12 cellular contexts compared by ENCODE assay signal in the genomic region with DNA sequence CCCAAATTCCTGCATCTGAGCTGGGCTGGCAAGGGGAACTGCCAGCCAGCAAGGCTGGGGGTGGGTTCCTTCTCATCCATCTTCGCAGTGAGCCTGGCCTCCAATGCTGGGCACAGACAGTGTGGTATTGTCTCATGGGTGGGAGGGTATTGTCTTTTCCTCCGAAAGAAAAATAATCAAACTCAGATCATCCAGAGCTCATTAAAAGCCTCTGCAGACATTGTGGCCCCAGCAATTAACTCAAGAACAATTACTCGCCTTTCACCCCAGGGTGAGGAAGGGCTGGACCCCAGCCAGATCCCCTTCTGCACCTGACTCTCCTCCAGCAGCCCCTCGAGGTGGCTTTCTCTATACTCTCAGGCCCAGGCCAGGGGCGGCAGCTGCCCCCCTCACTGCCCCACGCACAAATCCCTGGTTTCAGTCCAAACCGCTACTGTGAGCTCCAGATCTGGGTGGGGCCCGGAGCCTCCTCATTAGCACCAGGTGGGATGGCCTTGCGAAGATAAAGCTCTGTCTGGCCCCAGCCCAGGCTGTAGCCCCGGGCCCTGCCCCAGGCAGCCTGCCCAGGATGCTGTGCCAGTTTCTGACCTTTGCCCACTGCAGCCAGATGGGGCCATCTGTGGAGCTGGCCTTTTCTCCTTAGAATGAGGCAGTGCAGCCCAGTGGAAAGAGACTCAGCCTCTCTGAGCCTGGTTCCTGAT. TPM values are rescaled to one million over a fixed set of nuclear protein-coding genes. Genes with fewer than 3 reads are reported as not detected.
DNase-seq lines count a peak whose midpoint lies in the region; ATAC-seq and TF ChIP-seq lines count a peak whose summit lies in the region.
"Had no signal": no experiment of that assay in that cellular context is flagged by ENCODE, and none has a peak within 500 bp of the region (broad histone marks: within the 10 kb centered on the region; RNA-seq: fewer than 3 reads in every experiment).

No MANE protein-coding gene starts in this region.

- no peaks in the 10 kb centered on the region for H3K9me3 ChIP-seq in duodenal mucosa (ENCODE audit: control insufficient read depth in 1 of 2, low read length in 2 of 2)
- no peaks in the 10 kb centered on the region for H3K9me3 ChIP-seq in stomach
- H3K9me3 ChIP-seq in gastrocnemius medialis = no peaks in the 10 kb centered on the region
- H3K9me3 ChIP-seq: sigmoid colon had no signal

- H3K4me3 ChIP-seq in duodenal mucosa (ENCODE audit: low read depth in 1 of 2, low read length in 2 of 2) (peak overlapping the region; percentile 3 to 24), stomach (no peak overlapping the region), gastrocnemius medialis (no peak overlapping the region), foreskin fibroblast (ENCODE audit: low read depth in 1 of 2, low read length in 2 of 2) (no peak overlapping the region)
- H3K4me3 ChIP-seq: sigmoid colon had no signal

- H3K9ac ChIP-seq in duodenal mucosa (ENCODE audit: low read depth in 1 of 2, low read length in 2 of 2) = peak overlapping the region; percentile 30 to 57

- H3K4me1 ChIP-seq in duodenal mucosa (ENCODE audit: control insufficient read depth in 1 of 2, insufficient read depth in 2 of 2, low read length in 2 of 2) (peaks cover 57 to 70% of the 10 kb centered on the region in 2 donors), stomach (peaks cover 4 to 51% (median 33%) of the 10 kb centered on the region in 4 donors), gastrocnemius medialis (no peaks in the 10 kb centered on the region)
- H3K4me1 ChIP-seq: sigmoid colon had no signal

- no peak for TF ChIP-seq POLR2A in stomach (IDR thresholded peaks at IDR 0.05)
- TF ChIP-seq POLR2A in gastrocnemius medialis (IDR thresholded peaks at IDR 0.05) = no peak

- peak overlapping the region; percentile 36 for H3K27ac ChIP-seq in duodenal mucosa (ENCODE audit: low read depth, low read length)
- H3K27ac ChIP-seq in stomach = peak overlapping the region in 4 of 5 donors; percentile 1 to 73 (median 60)
- no peak overlapping the region for H3K27ac ChIP-seq in gastrocnemius medialis
- H3K27ac ChIP-seq: HL-60, sigmoid colon had no signal

- TF ChIP-seq CTCF in stomach (IDR thresholded peaks at IDR 0.05) = no peak
- no peak for TF ChIP-seq CTCF in gastrocnemius medialis (IDR thresholded peaks at IDR 0.05 in 4 of 5, conservative IDR thresholded peaks at IDR 0.05 in 1 of 5)
- no peak for TF ChIP-seq CTCF in foreskin fibroblast (IDR thresholded peaks at IDR 0.05; ENCODE audit: low read depth, low read length)

- H3K36me3 ChIP-seq in duodenal mucosa (ENCODE audit: control insufficient read depth in 1 of 2, insufficient read depth in 2 of 2, low read length in 2 of 2) = peaks cover 4 to 17% of the 10 kb centered on the region in 2 donors
- peaks cover 0 to 20% (median 16%) of the 10 kb centered on the region in 4 donors for H3K36me3 ChIP-seq in stomach
- H3K36me3 ChIP-seq in gastrocnemius medialis = no peaks in the 10 kb centered on the region
- H3K36me3 ChIP-seq: sigmoid colon had no signal

- intact Hi-C loops in stomach (cut with DNase I; ENCODE audit: low total_unique reads) = no loop called here
- intact Hi-C loops in gastrocnemius medialis (cut with DNase I; ENCODE audit: low total_unique reads) = no loop called here

- DNase-seq in HT1080 (ENCODE audit: low read depth) = peak; percentile 43
- peak; percentile 1 for DNase-seq in NCI-H446 treated with DMSO at 0.1 percent for 48 hours (lab: John Stamatoyannopoulos, UW)
- no peak for DNase-seq in stomach
- no peak for DNase-seq in gastrocnemius medialis
- no peak for DNase-seq in T-helper 2 cell
- DNase-seq in foreskin fibroblast = no peak
- no peak for DNase-seq in activated CD4-positive, alpha-beta T cell treated with anti-CD3 and anti-CD28 coated beads for 1 hour
- DNase-seq: NCI-H526 treated with DMSO at 0.1 percent for 48 hours, sigmoid colon had no signal

- 33 to 42% (median 36%) methylated on average over 10 of the region's 10 CpGs for WGBS in stomach, 5 donors

- in situ Hi-C loops in gastrocnemius medialis (cut with MboI; ENCODE audit: low sequenced_read_pairs in 4 of 4) = no loop called here

- TF ChIP-seq EP300 in stomach (IDR thresholded peaks at IDR 0.05) = no peak

- ATAC-seq in gastrocnemius medialis = no peak

- H3K27me3 ChIP-seq in duodenal mucosa (ENCODE audit: control insufficient read depth in 1 of 2, insufficient read depth in 2 of 2, low read length in 2 of 2) (no peaks in the 10 kb centered on the region), stomach (peaks cover 0 to 22% (median 0%) of the 10 kb centered on the region in 3 donors), gastrocnemius medialis (peaks cover 0 to 10% (median 6%) of the 10 kb centered on the region in 3 donors)

RNA-seq across cellular contexts. Expression of gene KRT15, which starts 2.3 kb away (rescaled TPM):
- 6.8 and 10.9 TPM in 2 replicates for total RNA-seq in HT1080 (2014; rRNA removed; shearing (Covaris generic))
- polyA plus RNA-seq in HT1080 (2015; cell fraction: cytosol; rRNA removed) = 35.6 and 38.9 TPM in 2 replicates
- polyA plus RNA-seq in HT1080 (2015; cell fraction: nucleus; rRNA removed) = 65.4 and 66.6 TPM in 2 replicates
- 1 to 10 TPM in 4 of 5 donors, not detected in 1; 1.6 to 9.4 (median 2.4) TPM for total RNA-seq in stomach
- 1,000 to 10,000 TPM in 1 of 3 donors, 1 to 10 TPM in 2; 1.4 to 3,416 (median 4.7) TPM for polyA plus RNA-seq in stomach
- not detected for total RNA-seq in gastrocnemius medialis
- total RNA-seq: sigmoid colon had no signal

RNA-seq across cellular contexts. Expression of gene KRT19, which starts 7.1 kb away (rescaled TPM):
- total RNA-seq in HT1080 (2014; rRNA removed; shearing (Covaris generic)) = 0.13 and 0.72 TPM in 2 replicates
- polyA plus RNA-seq in HT1080 (2015; cell fraction: cytosol; rRNA removed) = 0.12 and 0.15 TPM in 2 replicates
- not detected in 2 replicates for polyA plus RNA-seq in HT1080 (2015; cell fraction: nucleus; rRNA removed)
- 1,000 to 10,000 TPM in 1 of 5 donors, 100 to 1,000 TPM in 4; 218 to 2,364 (median 659) TPM for total RNA-seq in stomach
- 1,000 to 10,000 TPM in 1 of 3 donors, 100 to 1,000 TPM in 2; 431 to 1,737 (median 761) TPM for polyA plus RNA-seq in stomach
- 10 to 100 TPM in 1 of 4 donors, 1 to 10 TPM in 1, under 1 TPM in 1, not detected in 1; 0.53 to 11.0 (median 3.6) TPM for total RNA-seq in gastrocnemius medialis

RNA-seq across cellular contexts. Expression of gene KRT13, which starts 15.6 kb away (rescaled TPM):
- not detected in 2 replicates for total RNA-seq in HT1080 (2014; rRNA removed; shearing (Covaris generic))
- not detected in 2 replicates for polyA plus RNA-seq in HT1080 (2015; cell fraction: cytosol; rRNA removed)
- not detected in 2 replicates for polyA plus RNA-seq in HT1080 (2015; cell fraction: nucleus; rRNA removed)
- total RNA-seq in stomach (10 to 100 TPM in 2 of 5 donors, 1 to 10 TPM in 2, not detected in 1; 2.2 to 43.8 (median 11.1) TPM), gastrocnemius medialis (not detected)
- over 10,000 TPM in 1 of 3 donors, 10 to 100 TPM in 1, 1 to 10 TPM in 1; 1.1 to 12,460 (median 41.1) TPM for polyA plus RNA-seq in stomach
- total RNA-seq: glomerular endothelial cell had no signal

RNA-seq across cellular contexts. Expression of gene KRT36, which starts 31.3 kb away (rescaled TPM):
- not detected in 2 replicates for total RNA-seq in HT1080 (2014; rRNA removed; shearing (Covaris generic))
- not detected in 2 replicates for polyA plus RNA-seq in HT1080 (2015; cell fraction: cytosol; rRNA removed)
- not detected in 2 replicates for polyA plus RNA-seq in HT1080 (2015; cell fraction: nucleus; rRNA removed)
- total RNA-seq in stomach (not detected), gastrocnemius medialis (not detected)
- not detected for polyA plus RNA-seq in stomach
- total RNA-seq: glomerular endothelial cell had no signal

RNA-seq across cellular contexts. Expression of gene KRT35, which starts 40.0 kb away (rescaled TPM):
- total RNA-seq in HT1080 (2014; rRNA removed; shearing (Covaris generic)) = not detected in 2 replicates
- polyA plus RNA-seq in HT1080 (2015; cell fraction: cytosol; rRNA removed) = not detected in 2 replicates
- polyA plus RNA-seq in HT1080 (2015; cell fraction: nucleus; rRNA removed) = not detected in 2 replicates
- total RNA-seq in stomach (not detected), gastrocnemius medialis (not detected)
- polyA plus RNA-seq in stomach = not detected
- total RNA-seq: glomerular endothelial cell, sigmoid colon had no signal
- polyA plus RNA-seq: sigmoid colon had no signal

Comparison
In these comparisons a context has a peak if more than half of its experiments do, and no peak if none do; other contexts are left out.
1. DNase-seq: peak in HT1080 (single experiment) and NCI-H446 treated with DMSO at 0.1 percent for 48 hours (single experiment); none in stomach (single experiment), gastrocnemius medialis (0 of 2), T-helper 2 cell (0 of 5), foreskin fibroblast (0 of 2) and activated CD4-positive, alpha-beta T cell treated with anti-CD3 and anti-CD28 coated beads for 1 hour (single experiment).
2. H3K27ac ChIP-seq: peak in duodenal mucosa (single experiment) and stomach (4 of 5); none in gastrocnemius medialis (0 of 4).
3. H3K4me3 ChIP-seq: peak in duodenal mucosa (2 of 2); none in stomach (0 of 4), gastrocnemius medialis (0 of 4) and foreskin fibroblast (0 of 2).
4. RNA of gene KRT19, which starts 7.1 kb away (total RNA-seq): 218 to 2,364 TPM in stomach; 0.53 to 11.0 TPM in gastrocnemius medialis and 0.13 to 0.72 TPM in HT1080; every median in the first group is over 10 times any median in the second.